ENCODE assay signal across 8 cellular contexts in the genomic region with DNA sequence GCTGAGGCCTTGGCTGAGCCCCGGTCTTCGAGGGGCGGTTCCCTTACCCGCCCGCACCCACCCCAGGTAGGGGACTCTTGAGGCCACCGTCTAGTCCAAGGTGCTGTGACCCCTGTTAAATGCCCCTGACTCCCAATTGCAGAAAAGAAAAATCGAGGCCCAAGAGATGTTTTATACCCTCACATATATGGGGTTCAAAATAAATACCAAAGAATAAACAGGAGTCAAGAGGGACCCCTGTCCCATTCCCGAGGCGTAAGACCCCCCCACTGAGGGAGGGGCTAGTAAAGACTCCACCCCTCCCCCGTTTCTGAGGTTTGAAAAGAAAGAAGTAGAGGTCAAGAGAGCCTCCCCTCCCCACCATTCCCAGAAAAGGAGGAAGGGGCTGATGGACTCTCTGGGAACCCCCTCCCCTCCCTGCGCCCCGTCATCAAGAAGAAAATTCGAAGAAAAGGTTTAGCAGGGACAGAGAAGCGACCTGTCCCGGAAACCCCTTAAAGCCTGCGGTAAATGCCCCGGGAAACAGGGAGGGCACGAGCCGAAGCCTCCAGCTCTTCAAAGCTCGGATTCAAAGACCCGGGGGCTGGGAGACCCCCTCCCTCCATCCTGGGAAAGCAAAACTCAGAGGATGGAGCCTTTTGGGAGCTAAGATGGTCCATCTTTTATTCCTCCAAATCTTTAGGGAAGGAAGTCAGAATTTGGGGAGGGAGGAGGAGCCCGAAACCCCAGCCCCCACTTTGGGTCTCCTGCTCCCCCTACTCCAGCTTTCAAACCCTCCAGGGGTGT. TPM values are rescaled to one million over a fixed set of nuclear protein-coding genes. Genes with fewer than 3 reads are reported as not detected.
DNase-seq lines count a peak whose midpoint lies in the region; ATAC-seq and FAIRE-seq lines count a peak whose summit lies in the region.

No MANE protein-coding gene starts in this region.

- peak; percentile 6 for ATAC-seq in HG02943 (IDR thresholded peaks at IDR 0.05; ENCODE audit: low read depth, unreplicated experiment)

- H3K9me3 ChIP-seq in iPS-18c (ENCODE audit: control insufficient read depth, insufficient read depth, low read length) (no peaks in the 10 kb centered on the region), small intestine (ENCODE audit: control insufficient read depth, low read depth) (no peaks in the 10 kb centered on the region)

- no peaks in the 10 kb centered on the region for H3K36me3 ChIP-seq in small intestine (ENCODE audit: control insufficient read depth in 2 of 2, insufficient read depth in 2 of 2, low read length in 2 of 2)

- no peaks in the 10 kb centered on the region for H3K27me3 ChIP-seq in small intestine (ENCODE audit: control insufficient read depth in 2 of 2, insufficient read depth in 2 of 2, low read length in 2 of 2)

- DNase-seq in activated gamma-delta T cell treated with Interleukin-2 at 50 U/mL for 16 hours, result peak; percentile 47
- DNase-seq in activated gamma-delta T cell (lab: John Stamatoyannopoulos, UW), result no peak
- DNase-seq in OCI-M1 (lab: John Stamatoyannopoulos, UW), result peak; percentile 94
- peak; percentile 23 for DNase-seq in amniotic epithelial cell (ENCODE audit: low read depth)
- peak; percentile 45 for DNase-seq in small intestine
- DNase-seq in middle frontal gyrus (ENCODE audit: extremely low spot score, low spot score), result no peak

- FAIRE-seq in small intestine (lab: Jason Lieb, UNC), result no peak

- WGBS in small intestine, 3 donors, result 0 to 1% (median 1%) methylated on average over 22 of the region's 22 CpGs

- H3K4me1 ChIP-seq in small intestine (ENCODE audit: control insufficient read depth in 2 of 2, insufficient read depth in 1 of 2, low read depth in 1 of 2, low read length in 1 of 2), result peaks cover 2 to 4% of the 10 kb centered on the region in 2 donors

- H3K4me3 ChIP-seq in iPS-18c (ENCODE audit: insufficient read depth, low read depth, low read length) (peak overlapping the region; percentile 72), small intestine (ENCODE audit: low read depth in 1 of 2, low read length in 2 of 2) (peak overlapping the region; percentile 37 to 40)

- peak overlapping the region; percentile 67 to 96 for H3K27ac ChIP-seq in small intestine (ENCODE audit: low read depth in 1 of 2, low read length in 1 of 2)

RNA-seq across cellular contexts. Expression of a gene that starts 0.7 kb away (rescaled TPM):
- polyA plus RNA-seq in small intestine, result 1 to 10 TPM in 2 of 3 donors, under 1 TPM in 1; 0.81 to 6.0 (median 2.0) TPM

RNA-seq across cellular contexts. Expression of a gene that starts 11.6 kb away (rescaled TPM):
- 10 to 100 TPM; 12.5 to 25.9 (median 21.9) TPM for polyA plus RNA-seq in small intestine

RNA-seq across cellular contexts. Expression of a gene that starts 21.7 kb away (rescaled TPM):
- polyA plus RNA-seq in small intestine, result 1 to 10 TPM in 1 of 3 donors, not detected in 2; 1.1 TPM

RNA-seq across cellular contexts. Expression of a gene that starts 31.0 kb away (rescaled TPM):
- polyA plus RNA-seq in small intestine, result 100 to 1,000 TPM in 1 of 3 donors, 10 to 100 TPM in 2; 51.9 to 178 (median 91.6) TPM

RNA-seq across cellular contexts. Expression of a gene that starts 51.6 kb away (rescaled TPM):
- polyA plus RNA-seq in small intestine, result 10 to 100 TPM in 1 of 3 donors, 1 to 10 TPM in 2; 1.6 to 14.2 (median 2.0) TPM

Comparison
In these comparisons a context has a peak if more than half of its experiments do, and no peak if none do; other contexts are left out.
1. DNase-seq: peak in activated gamma-delta T cell treated with Interleukin-2 at 50 U/mL for 16 hours (single experiment), OCI-M1 (single experiment), amniotic epithelial cell (single experiment) and small intestine (single experiment); none in activated gamma-delta T cell (single experiment) and middle frontal gyrus (single experiment).